Comparison of ENCODE assay signal across 19 cellular contexts in genomic region chr10:71339796-71340589, GRCh38. TPM values are rescaled to one million over a fixed set of nuclear protein-coding genes. Genes with fewer than 3 reads are reported as not detected.
DNase-seq lines count a peak whose midpoint lies in the region; ATAC-seq, FAIRE-seq and TF ChIP-seq lines count a peak whose summit lies in the region.
"Had no signal": no experiment of that assay in that cellular context is flagged by ENCODE, and none has a peak within 500 bp of the region (broad histone marks: within the 10 kb centered on the region; RNA-seq: fewer than 3 reads in every experiment).

No MANE protein-coding gene starts in this region.

- H3K9me3 ChIP-seq in H1 (ENCODE audit: insufficient read depth in 2 of 2, low read depth in 1 of 2, low read length in 1 of 2): no peaks in the 10 kb centered on the region
- H3K9me3 ChIP-seq: BLaER1 treated with 17β-estradiol and CSF1 and Interleukin-3, amounts not matched to agents 10 nM and 100 nM had no signal

- CTCF ChIA-PET in H1 (lab: Charles Lee; ENCODE audit: partially characterized antibody): interaction anchor here (0.7 to 3.2 kb wide), 10 partner anchors 9 to 300 kb away, joined by 3 to 19 read pairs (median 4); partner anchors contain the start of gene SLC29A3

- H2BK12ac ChIP-seq in H1 (ENCODE audit: low read depth, low read length): 0 out of 2 replicates have a peak overlapping the region, but pooled peaks have one; percentile 27

- no peak for TF ChIP-seq EP300 in H1 (IDR thresholded peaks at IDR 0.05; ENCODE audit: borderline replicate concordance in 1 of 2, low read depth in 2 of 2, low read length in 2 of 2)

- H3K27ac ChIP-seq in H1 (ENCODE audit: low read depth, low read length) (no peak overlapping the region), foreskin keratinocyte (no peak overlapping the region)
- H3K27ac ChIP-seq: BLaER1 treated with 17β-estradiol and CSF1 and Interleukin-3, amounts not matched to agents 10 nM and 100 nM had no signal

- no peak overlapping the region for H3K14ac ChIP-seq in H1 (ENCODE audit: insufficient read length)

- TF ChIP-seq CTCF in H1 (IDR thresholded peaks at IDR 0.05; ENCODE audit: control extremely low read depth in 1 of 3, insufficient read depth in 1 of 3, low read depth in 1 of 3, low read length in 3 of 3): no peak
- TF ChIP-seq CTCF in progenitor cell of endocrine pancreas (IDR thresholded peaks at IDR 0.05; ENCODE audit: unreplicated experiment): no peak
- no peak for TF ChIP-seq CTCF in foreskin keratinocyte (conservative IDR thresholded peaks at IDR 0.05)

- ATAC-seq in GM19463 (IDR thresholded peaks at IDR 0.05; ENCODE audit: unreplicated experiment): peak; percentile 56
- no peak for ATAC-seq in GM21528 (IDR thresholded peaks at IDR 0.05; ENCODE audit: low FRiP score, unreplicated experiment)
- no peak for ATAC-seq in foreskin keratinocyte
- ATAC-seq: activated CD4-positive, alpha-beta T cell treated with anti-CD3 and anti-CD28 coated beads for 36 hours; stimulated activated naive CD8-positive, alpha-beta T cell treated with anti-CD3 and anti-CD28 coated beads, Interleukin-15, amount 100 ng/mL, for 72 hours had no signal

- H4K91ac ChIP-seq in H1 (replicated peaks; ENCODE audit: insufficient read length, low read length): no peak overlapping the region

- H3K36me3 ChIP-seq in H1 (ENCODE audit: control insufficient read depth in 2 of 4, insufficient read depth in 4 of 4, low read length in 3 of 4): no peaks in the 10 kb centered on the region

- H3K79me2 ChIP-seq in H1 (ENCODE audit: control insufficient read depth in 1 of 2, insufficient read depth in 2 of 2, low read length in 2 of 2): no peaks in the 10 kb centered on the region

- no peaks in the 10 kb centered on the region for H3K23me2 ChIP-seq in H1 (ENCODE audit: low read depth, low read length)

- TF ChIP-seq RAD21 in H1 (IDR thresholded peaks at IDR 0.05 in 1 of 2, conservative IDR thresholded peaks at IDR 0.05 in 1 of 2; ENCODE audit: low read depth in 2 of 2, low read length in 2 of 2): no peak

- H3K36me3 Mint-ChIP-seq in progenitor cell of endocrine pancreas (ENCODE audit: insufficient read depth): peaks cover 3% of the 10 kb centered on the region

- no peak overlapping the region for H3K4ac ChIP-seq in H1 (replicated peaks; ENCODE audit: insufficient read length, low read depth, low read length)

- no peak overlapping the region for H3K18ac ChIP-seq in H1 (ENCODE audit: extremely low read depth, low read length)

- H2BK5ac ChIP-seq in H1 (ENCODE audit: low read depth, low read length): peak overlapping the region; percentile 32; the same call in 1 of the 2 replicates

- no peaks in the 10 kb centered on the region for H3K27me3 ChIP-seq in H1 (replicated peaks in 1 of 4; ENCODE audit: control insufficient read depth in 3 of 4, extremely low read depth in 1 of 4, insufficient read depth in 3 of 4, low read length in 3 of 4)
- H3K27me3 ChIP-seq in foreskin keratinocyte: peaks cover under 1% of the 10 kb centered on the region
- H3K27me3 ChIP-seq: BLaER1 treated with 17β-estradiol and CSF1 and Interleukin-3, amounts not matched to agents 10 nM and 100 nM had no signal

- no peak overlapping the region for H3K4me3 ChIP-seq in H1 (ENCODE audit: extremely low read depth in 1 of 4, insufficient read depth in 2 of 4, low read depth in 3 of 4, low read length in 4 of 4)
- H3K4me3 ChIP-seq: BLaER1 treated with 17β-estradiol and CSF1 and Interleukin-3, amounts not matched to agents 10 nM and 100 nM had no signal

- 0 out of 2 replicates have a peak overlapping the region, but pooled peaks have one; percentile 41 for H2BK20ac ChIP-seq in H1 (ENCODE audit: low read length)

- whole genome bisulfite sequencing in H1 (ENCODE audit: extremely low coverage in 1 of 2, insufficient coverage in 1 of 2, insufficient read length in 1 of 2, insufficient replicate concordance in 2 of 2, low coverage in 1 of 2, low lambda C conversion rate in 2 of 2, missing lambda C conversion rate in 1 of 2), 2 experiments: 91% methylated on average over 10 of the region's 10 CpGs; no CpG with 5 or more reads in 1 of the 2 experiments

- DNase-seq in NCI-H226: peak; percentile 16
- no peak for DNase-seq in H1 (ENCODE audit: low read depth in 1 of 2, low spot score in 2 of 2)
- no peak for DNase-seq in progenitor cell of endocrine pancreas (ENCODE audit: low spot score, unreplicated experiment)
- no peak for DNase-seq in Kasumi-1 (lab: John Stamatoyannopoulos, UW)
- no peak for DNase-seq in stimulated activated CD4-positive, alpha-beta T cell treated with anti-CD3 and anti-CD28 coated beads, Interleukin-4, amount 100 ng/mL, for 1 hour
- no peak for DNase-seq in foreskin keratinocyte
- DNase-seq: activated CD4-positive, alpha-beta T cell treated with anti-CD3 and anti-CD28 coated beads for 36 hours; activated T-cell treated with anti-CD3 and anti-CD28 coated beads, Interleukin-2, amount 50 U/mL, for 48 hours; anterior cingulate cortex; effector CD8-positive, alpha-beta T cell; GF-D8; retina; stimulated activated naive CD8-positive, alpha-beta T cell treated with anti-CD3 and anti-CD28 coated beads, Interleukin-15, amount 100 ng/mL, for 72 hours had no signal

- H4K8ac ChIP-seq in H1 (ENCODE audit: extremely low read depth, insufficient read depth, low read length): no peak overlapping the region

- H4K5ac ChIP-seq in H1 (ENCODE audit: insufficient read length, low read depth, low read length): no peak overlapping the region

- no peak overlapping the region for H3K23ac ChIP-seq in H1 (ENCODE audit: insufficient read length)

- no peak overlapping the region for H2AFZ ChIP-seq in H1 (ENCODE audit: low read length)

- no peak overlapping the region for H2BK120ac ChIP-seq in H1 (replicated peaks; ENCODE audit: low read depth, low read length)

- H3K4me1 ChIP-seq in H1 (replicated peaks in 1 of 4; ENCODE audit: control insufficient read depth in 3 of 4, insufficient read depth in 4 of 4, low read length in 3 of 4) (peaks cover 16 to 33% (median 25%) of the 10 kb centered on the region in 4 experiments), foreskin keratinocyte (no peaks in the 10 kb centered on the region)

- H3K4me2 ChIP-seq in H1 (ENCODE audit: insufficient read depth in 1 of 2, low read depth in 2 of 2, low read length in 2 of 2): no peak overlapping the region
- H3K4me2 ChIP-seq: BLaER1 treated with 17β-estradiol and CSF1 and Interleukin-3, amounts not matched to agents 10 nM and 100 nM had no signal

- H3K79me1 ChIP-seq in H1 (ENCODE audit: low read depth, low read length): no peaks in the 10 kb centered on the region

- H3K9ac ChIP-seq in H1 (replicated peaks in 1 of 4; ENCODE audit: extremely low read depth in 1 of 4, low read depth in 3 of 4, low read length in 3 of 4): no peak overlapping the region
- H3K9ac ChIP-seq: BLaER1 treated with 17β-estradiol and CSF1 and Interleukin-3, amounts not matched to agents 10 nM and 100 nM had no signal

- TF ChIP-seq POLR2A in H1 (IDR thresholded peaks at IDR 0.05; ENCODE audit: control extremely low read depth in 1 of 2, low read depth in 2 of 2, low read length in 2 of 2): no peak

- no peaks in the 10 kb centered on the region for H4K20me1 ChIP-seq in H1 (replicated peaks in 1 of 2; ENCODE audit: control insufficient read depth in 1 of 2, insufficient read depth in 2 of 2, low read length in 2 of 2)

- H3K56ac ChIP-seq in H1 (replicated peaks; ENCODE audit: insufficient read length, low read depth, low read length): no peak overlapping the region

- POLR2A ChIA-PET in H1 (lab: Charles Lee; ENCODE audit: partially characterized antibody): interaction anchor here (0.8 to 1.1 kb wide), 2 partner anchors 15 to 27 kb away, joined by 3 read pairs; no protein-coding TSS in a partner anchor

- H3K27me3 Mint-ChIP-seq in progenitor cell of endocrine pancreas: no peaks in the 10 kb centered on the region
- H3K27me3 Mint-ChIP-seq: activated CD4-positive, alpha-beta T cell treated with anti-CD3 and anti-CD28 coated beads for 36 hours; stimulated activated naive CD8-positive, alpha-beta T cell treated with anti-CD3 and anti-CD28 coated beads, Interleukin-15, amount 100 ng/mL, for 72 hours had no signal

- no peak overlapping the region for H2AK5ac ChIP-seq in H1 (ENCODE audit: low read depth, low read length)

- H3K27ac Mint-ChIP-seq in progenitor cell of endocrine pancreas: peak overlapping the region; percentile 89
- H3K27ac Mint-ChIP-seq: activated CD4-positive, alpha-beta T cell treated with anti-CD3 and anti-CD28 coated beads for 36 hours; T-helper 1 cell treated with Interleukin-12 subunit alpha and Interleukin-12 subunit beta and Interleukin-4 antibody, amounts not matched to agents 30 μg/mL and 1 μg/mL, for 36 hours had no signal

- no peaks in the 10 kb centered on the region for H3K9me3 Mint-ChIP-seq in progenitor cell of endocrine pancreas (ENCODE audit: low read depth)
- H3K9me3 Mint-ChIP-seq: stimulated activated naive CD8-positive, alpha-beta T cell treated with anti-CD3 and anti-CD28 coated beads, Interleukin-15, amount 100 ng/mL, for 72 hours; T-helper 1 cell treated with Interleukin-12 subunit alpha and Interleukin-12 subunit beta and Interleukin-4 antibody, amounts not matched to agents 30 μg/mL and 1 μg/mL, for 36 hours had no signal

- FAIRE-seq in H1 (lab: Jason Lieb, UNC): no peak
- FAIRE-seq: GM18507, keratinocyte had no signal

- H3K4me1 Mint-ChIP-seq in progenitor cell of endocrine pancreas (ENCODE audit: low read depth): peaks cover 54% of the 10 kb centered on the region
- H3K4me1 Mint-ChIP-seq: activated CD4-positive, alpha-beta T cell treated with anti-CD3 and anti-CD28 coated beads for 36 hours; stimulated activated naive CD8-positive, alpha-beta T cell treated with anti-CD3 and anti-CD28 coated beads, Interleukin-15, amount 100 ng/mL, for 72 hours had no signal

- H3K4me3 Mint-ChIP-seq in progenitor cell of endocrine pancreas (ENCODE audit: low read depth): peak overlapping the region; percentile 17
- H3K4me3 Mint-ChIP-seq: activated CD4-positive, alpha-beta T cell treated with anti-CD3 and anti-CD28 coated beads for 36 hours; stimulated activated naive CD8-positive, alpha-beta T cell treated with anti-CD3 and anti-CD28 coated beads, Interleukin-15, amount 100 ng/mL, for 72 hours; T-helper 1 cell treated with Interleukin-12 subunit alpha and Interleukin-12 subunit beta and Interleukin-4 antibody, amounts not matched to agents 30 μg/mL and 1 μg/mL, for 36 hours had no signal

- H2BK15ac ChIP-seq in H1 (ENCODE audit: low read length): no peak overlapping the region; the same call in 1 of the 2 replicates

RNA-seq across cellular contexts. Expression of gene SLC29A3, which starts 20.9 kb away (rescaled TPM):
- 14.0 and 15.2 TPM in 2 replicates for total RNA-seq in H1 (2021; fragmentation: NEBNext Ultra II Directional; extraction: Animal tissue kit (Norgen Biotek cat#: 25700))
- polyA plus RNA-seq in H1 (2011; rRNA removed): 24.6 and 33.8 TPM in 2 replicates
- 11.4 TPM for polyA plus RNA-seq in H1 (2011; cell fraction: cytosol; rRNA removed)
- 17.8 TPM for polyA plus RNA-seq in H1 (2011; cell fraction: nucleus; rRNA removed)
- 14.5 to 19.4 TPM (median 17.5 TPM) in 4 replicates for polyA plus RNA-seq in H1 (2012, experiment 1 of 2)
- polyA plus RNA-seq in H1 (2012, experiment 2 of 2): 19.9 TPM
- 19.7 TPM for polyA plus RNA-seq in H1 (2013, experiment 1 of 2)
- polyA plus RNA-seq in H1 (2013, experiment 2 of 2): 22.1 TPM
- polyA minus RNA-seq in H1 (2011; rRNA and poly(A)+ RNA removed): 18.6 and 20.6 TPM in 2 replicates
- polyA minus RNA-seq in H1 (2011; cell fraction: cytosol; rRNA and poly(A)+ RNA removed): 9.4 TPM
- 15.2 TPM for polyA minus RNA-seq in H1 (2011; cell fraction: nucleus; rRNA and poly(A)+ RNA removed)
- total RNA-seq in progenitor cell of endocrine pancreas: 13.3 and 13.7 TPM in 2 replicates
- total RNA-seq in foreskin keratinocyte: 0.71 and 0.74 TPM in 2 replicates
- polyA plus RNA-seq in foreskin keratinocyte: 0.45 and 0.96 TPM in 2 replicates

RNA-seq across cellular contexts. Expression of gene CDH23, which starts 56.7 kb away (rescaled TPM):
- total RNA-seq in H1 (2021; fragmentation: NEBNext Ultra II Directional; extraction: Animal tissue kit (Norgen Biotek cat#: 25700)): 1.9 and 2.0 TPM in 2 replicates
- polyA plus RNA-seq in H1 (2011; rRNA removed) (4.9 and 6.3 TPM in 2 replicates), foreskin keratinocyte (0.01 TPM in 1 of 2 replicates, not detected in the other)
- 3.3 TPM for polyA plus RNA-seq in H1 (2011; cell fraction: cytosol; rRNA removed)
- polyA plus RNA-seq in H1 (2011; cell fraction: nucleus; rRNA removed): 7.7 TPM
- polyA plus RNA-seq in H1 (2012, experiment 1 of 2): 1.9 to 4.6 TPM (median 3.2 TPM) in 4 replicates
- polyA plus RNA-seq in H1 (2012, experiment 2 of 2): 1.8 TPM
- 1.3 TPM for polyA plus RNA-seq in H1 (2013, experiment 1 of 2)
- 1.4 TPM for polyA plus RNA-seq in H1 (2013, experiment 2 of 2)
- polyA minus RNA-seq in H1 (2011; rRNA and poly(A)+ RNA removed): 7.2 and 10.5 TPM in 2 replicates
- 2.6 TPM for polyA minus RNA-seq in H1 (2011; cell fraction: cytosol; rRNA and poly(A)+ RNA removed)
- 6.9 TPM for polyA minus RNA-seq in H1 (2011; cell fraction: nucleus; rRNA and poly(A)+ RNA removed)
- total RNA-seq in progenitor cell of endocrine pancreas (0.43 and 0.53 TPM in 2 replicates), foreskin keratinocyte (0.04 TPM in 1 of 2 replicates, not detected in the other)
